ENCODE assay signal across 8 cellular contexts in the genomic region with DNA sequence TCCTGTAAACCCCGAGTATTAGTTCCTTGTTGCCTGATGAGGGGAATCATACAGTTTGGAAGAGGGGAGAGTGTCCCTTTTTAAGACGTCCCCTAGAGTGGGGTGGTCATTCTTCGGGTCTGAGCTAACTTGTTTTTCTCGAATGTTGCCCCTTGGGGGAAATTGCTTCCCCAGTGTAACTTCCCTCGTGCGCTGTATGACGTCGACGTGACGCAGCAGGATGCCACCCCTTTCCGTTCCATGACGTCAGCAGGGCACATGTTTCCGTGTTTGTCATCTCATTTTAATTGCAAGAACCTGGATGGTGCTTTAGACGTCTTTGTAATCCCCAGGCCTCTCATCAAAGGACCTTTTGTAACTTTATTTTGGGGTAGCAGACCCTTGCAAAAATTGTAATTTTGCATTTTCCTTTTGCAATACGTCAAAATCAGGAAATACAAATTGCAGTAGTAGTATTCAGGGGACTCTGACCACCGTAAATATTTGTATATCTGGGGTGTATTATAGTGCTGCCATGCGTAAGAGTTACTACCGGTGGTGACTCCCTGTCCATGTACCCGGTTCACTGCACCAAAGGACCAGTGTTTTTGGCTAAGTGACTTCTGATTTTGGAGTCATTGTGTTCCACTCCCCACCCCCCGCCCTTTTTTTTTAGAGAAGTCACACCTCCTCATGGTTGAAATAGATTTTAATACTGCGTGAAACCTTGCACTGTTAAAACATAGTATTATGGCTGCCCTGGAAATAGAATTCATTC. TPM values are rescaled to one million over a fixed set of nuclear protein-coding genes. Genes with fewer than 3 reads are reported as not detected.
DNase-seq lines count a peak whose midpoint lies in the region; ATAC-seq and TF ChIP-seq lines count a peak whose summit lies in the region.

No MANE protein-coding gene starts in this region.

- H3K27me3 Mint-ChIP-seq in mesothelial cell of epicardium (ENCODE audit: low read depth): no peaks in the 10 kb centered on the region

- H3K27me3 ChIP-seq in endocrine pancreas (ENCODE audit: control insufficient read depth, insufficient read depth, low read length): no peaks in the 10 kb centered on the region

- peaks cover 28% of the 10 kb centered on the region for H3K4me1 Mint-ChIP-seq in mesothelial cell of epicardium

- ATAC-seq in HG03139 (IDR thresholded peaks at IDR 0.05; ENCODE audit: unreplicated experiment): peak; percentile 6

- H3K4me3 ChIP-seq in endocrine pancreas (ENCODE audit: control insufficient read depth, insufficient read depth, low read length): peak overlapping the region; percentile 87

- no peaks in the 10 kb centered on the region for H3K9me3 Mint-ChIP-seq in mesothelial cell of epicardium

- H3K4me1 ChIP-seq in endocrine pancreas (ENCODE audit: control insufficient read depth, insufficient read depth, low read length): peaks cover 7% of the 10 kb centered on the region

- H3K36me3 ChIP-seq in endocrine pancreas (ENCODE audit: control insufficient read depth, insufficient read depth, low read length): no peaks in the 10 kb centered on the region

- H3K27ac Mint-ChIP-seq in mesothelial cell of epicardium: peak overlapping the region; percentile 97

- H3K9me3 ChIP-seq in endocrine pancreas (ENCODE audit: control insufficient read depth, low read length): no peaks in the 10 kb centered on the region

- H3K4me3 Mint-ChIP-seq in mesothelial cell of epicardium: peak overlapping the region; percentile 95

- peak; percentile 74 for DNase-seq in NCI-H1436 (lab: John Stamatoyannopoulos, UW)
- no peak for DNase-seq in NCI-H1436 treated with DMSO at 0.1 percent for 48 hours (lab: John Stamatoyannopoulos, UW)
- DNase-seq in NK-92 treated with Interleukin-12 subunit alpha and Interleukin-12 subunit beta, amount 100 ng/mL, for 24 hours (lab: John Stamatoyannopoulos, UW): peak; percentile 68
- peak; percentile 81 for DNase-seq in activated CD8-positive, alpha-beta memory T cell treated with anti-CD3 and anti-CD28 coated beads, Interleukin-2, amount 50 U/mL, for 24 hours (ENCODE audit: extremely low read depth)
- DNase-seq in mesothelial cell of epicardium (ENCODE audit: low spot score in 2 of 2, unreplicated experiment in 2 of 2): peak in 1 of 2 experiments; percentile 53
- peak; percentile 85 to 86 for DNase-seq in stimulated activated CD8-positive, alpha-beta memory T cell treated with anti-CD3 and anti-CD28 coated beads, Interleukin-2, amount 100 ng/mL, for 1 hour (ENCODE audit: low read depth in 2 of 2)

- peak overlapping the region; percentile 95 for H3K9ac ChIP-seq in endocrine pancreas (ENCODE audit: control insufficient read depth, insufficient read depth, low read length)

- TF ChIP-seq CTCF in mesothelial cell of epicardium (IDR thresholded peaks at IDR 0.05; ENCODE audit: unreplicated experiment): no peak

- peaks cover 9% of the 10 kb centered on the region for H3K36me3 Mint-ChIP-seq in mesothelial cell of epicardium

RNA-seq across cellular contexts. Expression of gene BABAM2, which starts 0.7 kb away (rescaled TPM):
- 36.3 to 45.6 TPM (median 43.5 TPM) in 3 replicates for total RNA-seq in mesothelial cell of epicardium

RNA-seq across cellular contexts. Expression of gene RBKS, which starts 1.1 kb away (rescaled TPM):
- total RNA-seq in mesothelial cell of epicardium: 0.80 to 1.4 TPM (median 1.0 TPM) in 3 replicates
